1 cellular context compared by ENCODE assay signal in genomic region chr6:14001329-14002012, GRCh38.
TF ChIP-seq lines count a peak whose summit lies in the region.

No MANE protein-coding gene starts in this region.

TF ChIP-seq in HepG2, 621 proteins besides CTCF, POLR2A, EP300 and RAD21 (continued from another document):
- TF ChIP-seq ZBTB26 (CRISPR knock-in tag; IDR thresholded peaks at IDR 0.05; ENCODE audit: borderline replicate concordance) (no peak), ZNF549 (CRISPR knock-in tag; IDR thresholded peaks at IDR 0.05) (no peak), YEATS2 (CRISPR knock-in tag; IDR thresholded peaks at IDR 0.05; ENCODE audit: borderline replicate concordance) (no peak), KIAA2018 (CRISPR knock-in tag; IDR thresholded peaks at IDR 0.05; ENCODE audit: borderline replicate concordance) (no peak), ZNF564 (CRISPR knock-in tag; IDR thresholded peaks at IDR 0.05) (no peak), TCF7L2 (IDR thresholded peaks at IDR 0.05; ENCODE audit: low read depth, low read length) (no peak), NR2F2 (IDR thresholded peaks at IDR 0.05; ENCODE audit: borderline replicate concordance, low read depth) (no peak), ZEB1 (IDR thresholded peaks at IDR 0.05; ENCODE audit: insufficient replicate concordance, low read depth) (no peak), NFATC3 (CRISPR knock-in tag; IDR thresholded peaks at IDR 0.05) (no peak)
TF ChIP-seq in HepG2: peak in this region for 0.
